Comparison of ENCODE assay signal across 13 cellular contexts in genomic region chr5:142794527-142794926, GRCh38.
"Had no signal": no experiment of that assay in that cellular context is flagged by ENCODE, and none has a peak within 500 bp of the region (broad histone marks: within the 10 kb centered on the region; RNA-seq: fewer than 3 reads in every experiment).

No MANE protein-coding gene starts in this region.

- H3K9me3 Mint-ChIP-seq: activated CD4-positive, alpha-beta T cell treated with anti-CD3 and anti-CD28 coated beads, Interleukin-2, amount 10 ng/mL, durations not matched to agents 24 days and 14 days; activated naive CD4-positive, alpha-beta T cell treated with anti-CD3 and anti-CD28 coated beads, Interleukin-2, amount 50 U/mL, for 24 hours; activated T-helper 2 cell treated with anti-CD3 and anti-CD28 coated beads, Interferon-gamma antibody, Interleukin-2, Interleukin-4, amounts not matched to agents 10 μg/mL and 5 μg/mL and 100 μg/mL, durations not matched to agents 14 hours and 24 hours and 36 hours; neural crest cell; T-helper 1 cell treated with Interleukin-12 subunit alpha and Interleukin-12 subunit beta and Interleukin-4 antibody, amounts not matched to agents 30 μg/mL and 1 μg/mL, for 36 hours; WTC11 had no signal

- H3K27ac ChIP-seq: ovary had no signal

- H3K27ac Mint-ChIP-seq: activated CD4-positive, alpha-beta T cell treated with anti-CD3 and anti-CD28 coated beads, Interleukin-2, amount 10 ng/mL, durations not matched to agents 24 days and 14 days; activated naive CD4-positive, alpha-beta T cell treated with anti-CD3 and anti-CD28 coated beads, Interleukin-2, amount 50 U/mL, for 24 hours; activated T-helper 2 cell treated with anti-CD3 and anti-CD28 coated beads, Interferon-gamma antibody, Interleukin-2, Interleukin-4, amounts not matched to agents 10 μg/mL and 5 μg/mL and 100 μg/mL, durations not matched to agents 14 hours and 24 hours and 36 hours; T-helper 1 cell treated with Interleukin-12 subunit alpha and Interleukin-12 subunit beta and Interleukin-4 antibody, amounts not matched to agents 30 μg/mL and 1 μg/mL, for 36 hours; WTC11 had no signal

- ATAC-seq: esophagus mucosa, SK-N-SH treated with all-trans-retinoic acid at 6 μM for 48 hours, WTC11 had no signal

- H3K9me3 ChIP-seq: ovary, transverse colon had no signal

- H3K4me3 Mint-ChIP-seq: activated CD4-positive, alpha-beta T cell treated with anti-CD3 and anti-CD28 coated beads, Interleukin-2, amount 10 ng/mL, durations not matched to agents 24 days and 14 days; activated naive CD4-positive, alpha-beta T cell treated with anti-CD3 and anti-CD28 coated beads, Interleukin-2, amount 50 U/mL, for 24 hours; neural crest cell; T-helper 1 cell treated with Interleukin-12 subunit alpha and Interleukin-12 subunit beta and Interleukin-4 antibody, amounts not matched to agents 30 μg/mL and 1 μg/mL, for 36 hours; WTC11 had no signal

- H3K27me3 ChIP-seq: dorsolateral prefrontal cortex, ovary, transverse colon had no signal

- H3K4me3 ChIP-seq: dorsolateral prefrontal cortex, ovary, transverse colon had no signal

- H3K27me3 Mint-ChIP-seq: activated CD4-positive, alpha-beta T cell treated with anti-CD3 and anti-CD28 coated beads, Interleukin-2, amount 10 ng/mL, durations not matched to agents 24 days and 14 days; activated naive CD4-positive, alpha-beta T cell treated with anti-CD3 and anti-CD28 coated beads, Interleukin-2, amount 50 U/mL, for 24 hours; memory B cell had no signal

- H3K36me3 Mint-ChIP-seq: memory B cell, WTC11 had no signal

- H3K36me3 ChIP-seq: ovary, transverse colon had no signal

- DNase-seq: activated CD4-positive, alpha-beta T cell treated with anti-CD3 and anti-CD28 coated beads, Interleukin-2, amount 10 ng/mL, durations not matched to agents 24 days and 14 days; activated T-cell treated with anti-CD3 and anti-CD28 coated beads for 4 hours; dorsolateral prefrontal cortex; ovary; transverse colon had no signal
